28 cellular contexts compared by ENCODE assay signal in genomic region chr3:21839181-21839580, GRCh38.
A peak's percentile ranks its signal among the peaks of the same experiment; 100 is the strongest.
DNase-seq lines count a peak whose midpoint lies in the region; ATAC-seq, FAIRE-seq and TF ChIP-seq lines count a peak whose summit lies in the region.
"Had no signal": no experiment of that assay in that cellular context is flagged by ENCODE, and none has a peak within 500 bp of the region (broad histone marks: within the 10 kb centered on the region; RNA-seq: fewer than 3 reads in every experiment).

No MANE protein-coding gene starts in this region.

- no peaks in the 10 kb centered on the region for H3K36me3 ChIP-seq in cardiac muscle cell
- no peaks in the 10 kb centered on the region for H3K36me3 ChIP-seq in astrocyte (ENCODE audit: insufficient read depth, low read length)
- H3K36me3 ChIP-seq in thoracic aorta: no peaks in the 10 kb centered on the region
- H3K36me3 ChIP-seq: MG63, sigmoid colon had no signal

- peak; percentile 67 for FAIRE-seq in astrocyte (lab: Jason Lieb, UNC)
- FAIRE-seq: GM12878 had no signal

- H3K4me1 ChIP-seq in cardiac muscle cell (ENCODE audit: low read depth) (peaks cover 8% of the 10 kb centered on the region), right cardiac atrium (ENCODE audit: control insufficient read depth, insufficient read depth, low read length) (no peaks in the 10 kb centered on the region), astrocyte (ENCODE audit: insufficient read depth, low read length) (peaks cover 6% of the 10 kb centered on the region), thoracic aorta (ENCODE audit: control insufficient read depth in 1 of 2, low read depth in 2 of 2) (peaks cover 0 to 7% of the 10 kb centered on the region in 2 donors)
- H3K4me1 ChIP-seq: sigmoid colon had no signal

- H3K9ac ChIP-seq in astrocyte (ENCODE audit: low read length): no peak overlapping the region

- no peak for TF ChIP-seq CTCF in cardiac muscle cell (IDR thresholded peaks at IDR 0.05; ENCODE audit: low read depth, low read length)
- TF ChIP-seq CTCF in astrocyte (IDR thresholded peaks at IDR 0.05; ENCODE audit: insufficient read depth, low read depth, low read length): no peak
- no peak for TF ChIP-seq CTCF in mesothelial cell of epicardium (IDR thresholded peaks at IDR 0.05; ENCODE audit: unreplicated experiment)
- no peak for TF ChIP-seq CTCF in thoracic aorta (IDR thresholded peaks at IDR 0.05)

- H3K27me3 Mint-ChIP-seq in astrocyte (ENCODE audit: low read depth, unreplicated experiment) (no peaks in the 10 kb centered on the region), mesothelial cell of epicardium (ENCODE audit: low read depth) (no peaks in the 10 kb centered on the region)
- H3K27me3 Mint-ChIP-seq: activated naive CD8-positive, alpha-beta T cell treated with anti-CD3 and anti-CD28 coated beads, Interleukin-2, amount 10 ng/mL, durations not matched to agents 7 days and 5 days; B cell; CD8-positive, alpha-beta memory T cell; dendritic cell treated with granulocyte-macrophage colony-stimulating factor and Interleukin-4, amounts not matched to agents 40 ng/mL and 50 ng/mL, for 4 days; T-helper 17 cell had no signal

- H3K9me3 ChIP-seq in cardiac muscle cell (ENCODE audit: low read depth) (no peaks in the 10 kb centered on the region), right cardiac atrium (ENCODE audit: control insufficient read depth, low read length) (no peaks in the 10 kb centered on the region), astrocyte (ENCODE audit: insufficient read depth, low read depth, low read length) (no peaks in the 10 kb centered on the region), thoracic aorta (no peaks in the 10 kb centered on the region)
- H3K9me3 ChIP-seq: MG63, sigmoid colon had no signal

- no peak for ATAC-seq in right cardiac atrium
- ATAC-seq in thoracic aorta (ENCODE audit: insufficient number of reproducible peaks, low FRiP score, low read depth): no peak
- ATAC-seq: activated T-cell treated with anti-CD3 and anti-CD28 coated beads, Interleukin-2, amount 50 U/mL, for 4 hours; stimulated activated effector memory CD8-positive, alpha-beta T cell treated with anti-CD3 and anti-CD28 coated beads, Interleukin-12 subunit alpha, Interleukin-12 subunit beta, amount 100 ng/mL, for 72 hours; T-helper 17 cell had no signal

- H3K4me1 Mint-ChIP-seq in astrocyte (ENCODE audit: low read depth, unreplicated experiment): no peaks in the 10 kb centered on the region
- H3K4me1 Mint-ChIP-seq in mesothelial cell of epicardium: peaks cover 5% of the 10 kb centered on the region
- H3K4me1 Mint-ChIP-seq: activated naive CD8-positive, alpha-beta T cell treated with anti-CD3 and anti-CD28 coated beads, Interleukin-2, amount 10 ng/mL, durations not matched to agents 7 days and 5 days; B cell; CD8-positive, alpha-beta memory T cell; stimulated activated effector memory CD8-positive, alpha-beta T cell treated with anti-CD3 and anti-CD28 coated beads, Interleukin-12 subunit alpha, Interleukin-12 subunit beta, amount 100 ng/mL, for 72 hours; T-helper 17 cell had no signal

- H2AFZ ChIP-seq in astrocyte (ENCODE audit: low read depth, low read length): no peak overlapping the region
- H2AFZ ChIP-seq: hepatocyte had no signal

- no peaks in the 10 kb centered on the region for H4K20me1 ChIP-seq in astrocyte (ENCODE audit: insufficient read depth, low read length)

- no peaks in the 10 kb centered on the region for H3K79me2 ChIP-seq in astrocyte (ENCODE audit: insufficient read depth, low read length)
- H3K79me2 ChIP-seq: hepatocyte had no signal

- no peak overlapping the region for H3K4me2 ChIP-seq in astrocyte (ENCODE audit: low read length)
- H3K4me2 ChIP-seq: hepatocyte had no signal

- DNase-seq in cardiac muscle cell (ENCODE audit: low read depth in 1 of 2, low spot score in 1 of 2) (no peak), right cardiac atrium (no peak), astrocyte (ENCODE audit: low read depth) (peak; percentile 75), mesothelial cell of epicardium (ENCODE audit: low spot score in 2 of 2, unreplicated experiment in 2 of 2) (no peak), thoracic aorta (ENCODE audit: low spot score) (no peak), NCI-H2029 treated with DMSO at 0.1 percent for 48 hours (lab: John Stamatoyannopoulos, UW) (no peak), T-helper 9 cell (no peak), hypothalamus (lab: John Stamatoyannopoulos, UW) (no peak)
- DNase-seq: 8988T; activated gamma-delta T cell treated with Interleukin-2 at 50 U/mL for 16 hours; activated naive CD8-positive, alpha-beta T cell treated with anti-CD3 and anti-CD28 coated beads, Interleukin-2, amount 10 ng/mL, durations not matched to agents 7 days and 5 days; activated T-cell treated with anti-CD3 and anti-CD28 coated beads, Interleukin-2, amount 50 U/mL, for 4 hours; CD8-positive, alpha-beta memory T cell; endodermal cell; KG1; NCI-H1105 treated with DMSO at 0.1 percent for 48 hours; NCI-H2081; NCI-H526; sigmoid colon; stimulated activated CD4-positive, alpha-beta T cell treated with anti-CD3 and anti-CD28 coated beads, Interleukin-15, amount 100 ng/mL, for 24 hours; T-helper 17 cell; trophoblast cell had no signal

- WGBS in right cardiac atrium: 60% methylated on average over 1 of the region's 1 CpG

- H3K36me3 Mint-ChIP-seq in astrocyte (ENCODE audit: low read depth, unreplicated experiment) (no peaks in the 10 kb centered on the region), mesothelial cell of epicardium (no peaks in the 10 kb centered on the region)
- H3K36me3 Mint-ChIP-seq: activated naive CD8-positive, alpha-beta T cell treated with anti-CD3 and anti-CD28 coated beads, Interleukin-2, amount 10 ng/mL, durations not matched to agents 7 days and 5 days; CD8-positive, alpha-beta memory T cell; stimulated activated effector memory CD8-positive, alpha-beta T cell treated with anti-CD3 and anti-CD28 coated beads, Interleukin-12 subunit alpha, Interleukin-12 subunit beta, amount 100 ng/mL, for 72 hours had no signal

- H3K4me3 Mint-ChIP-seq in astrocyte (ENCODE audit: unreplicated experiment): no peak overlapping the region
- no peak overlapping the region for H3K4me3 Mint-ChIP-seq in mesothelial cell of epicardium
- H3K4me3 Mint-ChIP-seq: activated naive CD8-positive, alpha-beta T cell treated with anti-CD3 and anti-CD28 coated beads, Interleukin-2, amount 10 ng/mL, durations not matched to agents 7 days and 5 days; activated T-cell treated with anti-CD3 and anti-CD28 coated beads, Interleukin-2, amount 50 U/mL, for 4 hours; B cell; CD8-positive, alpha-beta memory T cell; dendritic cell treated with granulocyte-macrophage colony-stimulating factor and Interleukin-4, amounts not matched to agents 40 ng/mL and 50 ng/mL, for 4 days; endodermal cell; stimulated activated effector memory CD8-positive, alpha-beta T cell treated with anti-CD3 and anti-CD28 coated beads, Interleukin-12 subunit alpha, Interleukin-12 subunit beta, amount 100 ng/mL, for 72 hours; T-helper 17 cell had no signal

- H3K27me3 ChIP-seq in cardiac muscle cell: no peaks in the 10 kb centered on the region
- H3K27me3 ChIP-seq in right cardiac atrium (ENCODE audit: control insufficient read depth, insufficient read depth): no peaks in the 10 kb centered on the region
- H3K27me3 ChIP-seq in astrocyte (ENCODE audit: insufficient read depth, low read length): no peaks in the 10 kb centered on the region
- no peaks in the 10 kb centered on the region for H3K27me3 ChIP-seq in thoracic aorta (replicated peaks; ENCODE audit: insufficient read depth)
- H3K27me3 ChIP-seq: hepatocyte, MG63, sigmoid colon had no signal

- intact Hi-C loops in right cardiac atrium (cut with DNase I): loop anchor here in 1 of 4 donors (10.0 kb wide), 1 partner anchor 84 kb away; the partner anchor contains the start of gene ZNF385D

- H3K4me3 ChIP-seq in cardiac muscle cell (no peak overlapping the region), right cardiac atrium (ENCODE audit: low read length) (no peak overlapping the region), astrocyte (ENCODE audit: insufficient read depth, low read depth, low read length) (no peak overlapping the region), thoracic aorta (no peak overlapping the region)
- H3K4me3 ChIP-seq: GM12878, hepatocyte, MG63, sigmoid colon had no signal

- H3K27ac ChIP-seq in cardiac muscle cell (peak overlapping the region; percentile 79), right cardiac atrium (ENCODE audit: low read length) (no peak overlapping the region), astrocyte (ENCODE audit: low read depth, low read length) (peak overlapping the region; percentile 28), thoracic aorta (peak overlapping the region; percentile 32 to 33)
- H3K27ac ChIP-seq: hepatocyte had no signal

- H3K9me3 Mint-ChIP-seq in astrocyte (ENCODE audit: unreplicated experiment) (no peaks in the 10 kb centered on the region), mesothelial cell of epicardium (peaks cover 7% of the 10 kb centered on the region)
- H3K9me3 Mint-ChIP-seq: activated T-cell treated with anti-CD3 and anti-CD28 coated beads, Interleukin-2, amount 50 U/mL, for 4 hours; endodermal cell had no signal

- H3K27ac Mint-ChIP-seq in astrocyte (ENCODE audit: unreplicated experiment) (no peak overlapping the region), mesothelial cell of epicardium (peak overlapping the region; percentile 40)
- H3K27ac Mint-ChIP-seq: activated naive CD8-positive, alpha-beta T cell treated with anti-CD3 and anti-CD28 coated beads, Interleukin-2, amount 10 ng/mL, durations not matched to agents 7 days and 5 days; B cell; CD8-positive, alpha-beta memory T cell; dendritic cell treated with granulocyte-macrophage colony-stimulating factor and Interleukin-4, amounts not matched to agents 40 ng/mL and 50 ng/mL, for 4 days; endodermal cell; stimulated activated effector memory CD8-positive, alpha-beta T cell treated with anti-CD3 and anti-CD28 coated beads, Interleukin-12 subunit alpha, Interleukin-12 subunit beta, amount 100 ng/mL, for 72 hours; T-helper 17 cell had no signal
